In the genomic region with DNA sequence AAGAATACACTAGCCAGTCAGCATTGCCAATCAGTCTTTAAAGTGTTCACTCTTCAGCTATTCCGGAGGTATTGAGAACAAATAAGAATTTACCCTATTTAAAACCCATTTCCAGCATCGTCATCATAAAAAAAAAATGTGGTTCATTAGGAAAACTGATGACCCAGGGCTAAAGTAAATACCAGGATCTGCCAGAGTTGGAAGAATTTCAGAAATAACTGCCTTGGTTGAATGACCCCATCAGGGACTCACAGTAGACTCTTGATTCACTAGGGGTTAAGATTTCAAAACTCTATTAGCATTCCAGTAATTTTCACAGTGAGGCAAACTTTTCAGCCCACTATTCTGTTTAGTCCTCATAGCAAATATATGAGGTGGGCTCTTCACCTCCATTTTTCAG, we compare ENCODE assay signal across 20 cellular contexts.
DNase-seq lines count a peak whose midpoint lies in the region; ATAC-seq and TF ChIP-seq lines count a peak whose summit lies in the region.
"Had no signal": no experiment of that assay in that cellular context is flagged by ENCODE, and none has a peak within 500 bp of the region (broad histone marks: within the 10 kb centered on the region; RNA-seq: fewer than 3 reads in every experiment).

No MANE protein-coding gene starts in this region.

- H3K4me1 ChIP-seq in right lobe of liver = peaks cover 0 to 8% (median 0%) of the 10 kb centered on the region in 4 donors
- H3K4me1 ChIP-seq: SJCRH30 had no signal

- H3K4me3 ChIP-seq in astrocyte of the cerebellum (ENCODE audit: low read depth, low read length) (no peak overlapping the region), right lobe of liver (no peak overlapping the region)
- H3K4me3 ChIP-seq: K562, SJCRH30 had no signal

- H3K27ac ChIP-seq in right lobe of liver = no peak overlapping the region
- H3K27ac ChIP-seq: SJCRH30 had no signal

- peaks cover 0 to 6% of the 10 kb centered on the region in 2 donors for H3K9me3 Mint-ChIP-seq in stimulated activated naive CD8-positive, alpha-beta T cell treated with anti-CD3 and anti-CD28 coated beads, Interleukin-15, amount 100 ng/mL, for 72 hours
- H3K9me3 Mint-ChIP-seq: CD8-positive, alpha-beta T cell had no signal

- no peaks in the 10 kb centered on the region for H3K9me3 ChIP-seq in right lobe of liver
- H3K9me3 ChIP-seq: SJCRH30 had no signal

- H3K4me1 Mint-ChIP-seq in stimulated activated naive CD8-positive, alpha-beta T cell treated with anti-CD3 and anti-CD28 coated beads, Interleukin-15, amount 100 ng/mL, for 72 hours = no peaks in the 10 kb centered on the region

- ATAC-seq in right lobe of liver (peak; percentile 47 to 91 (median 65)), HG02884 (IDR thresholded peaks at IDR 0.05; ENCODE audit: unreplicated experiment) (no peak)
- ATAC-seq in stimulated activated naive CD8-positive, alpha-beta T cell treated with anti-CD3 and anti-CD28 coated beads, Interleukin-15, amount 100 ng/mL, for 72 hours = no peak
- ATAC-seq: CD8-positive, alpha-beta T cell; K562 had no signal

- in situ Hi-C loops in Caki2 (cut with HindIII; ENCODE audit: low pct_unique_long_range_greater_than_20kb, low sequenced_read_pairs) (no loop called here), astrocyte of the cerebellum (cut with HindIII; ENCODE audit: low sequenced_read_pairs) (no loop called here)

- H3K36me3 ChIP-seq in right lobe of liver = no peaks in the 10 kb centered on the region
- H3K36me3 ChIP-seq: SJCRH30 had no signal

- no peak overlapping the region for H3K4me3 Mint-ChIP-seq in stimulated activated naive CD8-positive, alpha-beta T cell treated with anti-CD3 and anti-CD28 coated beads, Interleukin-15, amount 100 ng/mL, for 72 hours
- H3K4me3 Mint-ChIP-seq: CD8-positive, alpha-beta T cell had no signal

- intact Hi-C loops in right lobe of liver (cut with DNase I) = no loop called here

- WGBS in right lobe of liver (ENCODE audit: insufficient coverage, low coverage, low lambda C conversion rate, missing lambda C conversion rate) = 14% methylated on average over 2 of the region's 2 CpGs

- H3K27me3 Mint-ChIP-seq in stimulated activated naive CD8-positive, alpha-beta T cell treated with anti-CD3 and anti-CD28 coated beads, Interleukin-15, amount 100 ng/mL, for 72 hours = peaks cover 19% of the 10 kb centered on the region

- DNase-seq in Caki2 (ENCODE audit: low read depth) (peak; percentile 10), astrocyte of the cerebellum (ENCODE audit: low read depth) (peak; percentile 15), iris pigment epithelial cell (ENCODE audit: low read depth) (peak; percentile 11), right lobe of liver (no peak), KG1 (lab: John Stamatoyannopoulos, UW) (no peak)
- no peak for DNase-seq in activated CD4-positive, CD25-positive, alpha-beta regulatory T cell (lab: John Stamatoyannopoulos, UW)
- DNase-seq in stimulated activated naive CD8-positive, alpha-beta T cell treated with anti-CD3 and anti-CD28 coated beads, Interleukin-15, amount 100 ng/mL, for 72 hours = no peak
- DNase-seq: AML-193; C1 segment of cervical spinal cord; CD8-positive, alpha-beta T cell; MM.1S; NCI-H1092; NCI-H1436; NCI-H2029; NCI-H226; NCI-H526; OCI-M1; SJCRH30 had no signal

- no peak for TF ChIP-seq POLR2A in right lobe of liver (IDR thresholded peaks at IDR 0.05)

- no peak for TF ChIP-seq CTCF in astrocyte of the cerebellum (IDR thresholded peaks at IDR 0.05; ENCODE audit: low read depth, low read length, missing control alignments)
- no peak for TF ChIP-seq CTCF in right lobe of liver (IDR thresholded peaks at IDR 0.05)

- no peak overlapping the region for H3K27ac Mint-ChIP-seq in stimulated activated naive CD8-positive, alpha-beta T cell treated with anti-CD3 and anti-CD28 coated beads, Interleukin-15, amount 100 ng/mL, for 72 hours
- H3K27ac Mint-ChIP-seq: CD8-positive, alpha-beta T cell had no signal

- no peaks in the 10 kb centered on the region for H3K27me3 ChIP-seq in right lobe of liver
- H3K27me3 ChIP-seq: SJCRH30 had no signal

Comparison
In these comparisons a context has a peak if more than half of its experiments do, and no peak if none do; other contexts are left out.
1. DNase-seq: peak in Caki2 (single experiment), astrocyte of the cerebellum (single experiment) and iris pigment epithelial cell (single experiment); none in right lobe of liver (0 of 3), KG1 (single experiment), activated CD4-positive, CD25-positive, alpha-beta regulatory T cell (0 of 4) and stimulated activated naive CD8-positive, alpha-beta T cell treated with anti-CD3 and anti-CD28 coated beads, Interleukin-15, amount 100 ng/mL, for 72 hours (0 of 2).
2. ATAC-seq: peak in right lobe of liver (4 of 4); none in HG02884 (single experiment) and stimulated activated naive CD8-positive, alpha-beta T cell treated with anti-CD3 and anti-CD28 coated beads, Interleukin-15, amount 100 ng/mL, for 72 hours (single experiment).